In the genomic region with DNA sequence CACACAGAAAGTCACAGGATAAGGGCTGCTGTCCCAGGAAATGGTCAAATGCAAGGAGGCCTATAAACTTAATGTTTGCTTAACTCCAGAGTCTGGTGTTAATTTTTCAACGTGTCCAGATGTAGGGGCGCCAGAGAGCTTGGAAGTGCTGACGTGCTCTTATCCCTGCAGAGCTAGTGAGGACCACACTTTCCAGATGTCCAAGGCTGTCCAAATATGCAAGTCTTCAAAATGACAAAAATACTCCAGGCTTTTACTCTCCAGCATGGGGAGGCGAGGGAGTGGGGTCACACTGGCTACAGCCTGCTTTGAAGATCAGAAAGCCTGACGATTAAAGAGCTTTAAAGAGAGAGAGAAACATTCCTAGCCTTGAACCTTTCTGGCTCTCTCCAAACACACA, we compare ENCODE assay signal across 8 cellular contexts. TPM values are rescaled to one million over a fixed set of nuclear protein-coding genes. Genes with fewer than 3 reads are reported as not detected.
DNase-seq lines count a peak whose midpoint lies in the region; ATAC-seq and TF ChIP-seq lines count a peak whose summit lies in the region.

No MANE protein-coding gene starts in this region.

- H3K36me3 Mint-ChIP-seq in CD8-positive, alpha-beta memory T cell = no peaks in the 10 kb centered on the region

- H3K27ac ChIP-seq in A673 (ENCODE audit: low read depth, low read length, poor library complexity, severe bottlenecking) = no peak overlapping the region
- peak overlapping the region; percentile 86 for H3K27ac ChIP-seq in brain microvascular endothelial cell
- H3K27ac ChIP-seq in liver (ENCODE audit: low read depth in 1 of 2, low read length in 2 of 2) = peak overlapping the region; percentile 23 to 53
- no peak overlapping the region for H3K27ac ChIP-seq in CD8-positive, alpha-beta memory T cell (ENCODE audit: low read depth, low read length)

- CTCF ChIA-PET in A673 (lab: Charles Lee) = interaction anchor here (0.6 to 4.4 kb wide), 5 partner anchors 38 to 272 kb away, joined by 3 to 54 read pairs (median 4); no protein-coding TSS in a partner anchor
- CTCF ChIA-PET in CD8-positive, alpha-beta memory T cell (lab: Charles Lee) = no interaction called here

- H3K9ac ChIP-seq in liver (ENCODE audit: low read depth in 1 of 2, low read length in 2 of 2) = no peak overlapping the region

- H3K27me3 ChIP-seq in A673 (replicated peaks; ENCODE audit: insufficient read depth, low read depth, low read length, poor library complexity) (no peaks in the 10 kb centered on the region), brain microvascular endothelial cell (replicated peaks) (no peaks in the 10 kb centered on the region), liver (ENCODE audit: control insufficient read depth in 4 of 4, insufficient read depth in 4 of 4, low read length in 3 of 4) (no peaks in the 10 kb centered on the region)
- no peaks in the 10 kb centered on the region for H3K27me3 ChIP-seq in CD8-positive, alpha-beta memory T cell (ENCODE audit: insufficient read depth, low read length, poor library complexity, severe bottlenecking)

- POLR2A ChIA-PET in A673 (lab: Charles Lee; ENCODE audit: low non-redundant PET) = no interaction called here
- POLR2A ChIA-PET in CD8-positive, alpha-beta memory T cell (lab: Charles Lee) = no interaction called here

- peaks cover 12 to 28% of the 10 kb centered on the region in 2 donors for H3K27me3 Mint-ChIP-seq in CD8-positive, alpha-beta memory T cell

- peak; percentile 73 to 78 for TF ChIP-seq RAD21 in liver (IDR thresholded peaks at IDR 0.05)

- BruUV-seq in A673 (replicated peaks; lab: Mats Ljungman, UMichigan) = no TSS peak

- H3K36me3 ChIP-seq in A673 (ENCODE audit: insufficient read depth, low read length, poor library complexity, severe bottlenecking) (no peaks in the 10 kb centered on the region), brain microvascular endothelial cell (replicated peaks) (no peaks in the 10 kb centered on the region), liver (ENCODE audit: control insufficient read depth in 4 of 4, insufficient read depth in 3 of 4, low read depth in 1 of 4, low read length in 3 of 4) (no peaks in the 10 kb centered on the region)
- no peaks in the 10 kb centered on the region for H3K36me3 ChIP-seq in CD8-positive, alpha-beta memory T cell (ENCODE audit: insufficient read depth, low read length)

- intact Hi-C loops in A673 (cut with micrococcal nuclease; ENCODE audit: unreplicated experiment) = no loop called here

- H3K27ac Mint-ChIP-seq in CD8-positive, alpha-beta memory T cell = no peak overlapping the region

- 56% methylated on average over 5 of the region's 5 CpGs for WGBS in liver

- H3K4me1 Mint-ChIP-seq in CD8-positive, alpha-beta memory T cell = no peaks in the 10 kb centered on the region

- peak; percentile 65 for TF ChIP-seq CTCF in A673 (conservative IDR thresholded peaks at IDR 0.05; ENCODE audit: low read depth, low read length)
- peak; percentile 72 for TF ChIP-seq CTCF in brain microvascular endothelial cell (IDR thresholded peaks at IDR 0.05; ENCODE audit: low read depth, low read length, missing control alignments)
- TF ChIP-seq CTCF in liver (IDR thresholded peaks at IDR 0.05; ENCODE audit: low read depth, low read length, missing input control) = peak; percentile 25

- no peak overlapping the region for H3K4me3 ChIP-seq in A673 (ENCODE audit: low read depth, low read length, poor library complexity, severe bottlenecking)
- H3K4me3 ChIP-seq in brain microvascular endothelial cell (ENCODE audit: low read depth, low read length) = no peak overlapping the region
- H3K4me3 ChIP-seq in liver (ENCODE audit: low read depth in 1 of 3, low read length in 3 of 3) = no peak overlapping the region
- H3K4me3 ChIP-seq in CD8-positive, alpha-beta memory T cell (ENCODE audit: low read length) = no peak overlapping the region

- H3K4me1 ChIP-seq in A673 (ENCODE audit: insufficient read depth, low read length, poor library complexity, severe bottlenecking) (no peaks in the 10 kb centered on the region), liver (ENCODE audit: control insufficient read depth in 4 of 4, insufficient read depth in 4 of 4, low read length in 3 of 4) (peaks cover 6 to 14% (median 11%) of the 10 kb centered on the region in 4 donors)
- no peaks in the 10 kb centered on the region for H3K4me1 ChIP-seq in CD8-positive, alpha-beta memory T cell (ENCODE audit: insufficient read depth, low read length)

- H3K9me3 ChIP-seq in A673 (ENCODE audit: low read depth, low read length, poor library complexity, severe bottlenecking) = no peaks in the 10 kb centered on the region
- no peaks in the 10 kb centered on the region for H3K9me3 ChIP-seq in liver (ENCODE audit: control insufficient read depth in 4 of 4, low read length in 3 of 4)
- no peaks in the 10 kb centered on the region for H3K9me3 ChIP-seq in CD8-positive, alpha-beta memory T cell (ENCODE audit: low read length)

- H3K4me3 Mint-ChIP-seq in CD8-positive, alpha-beta memory T cell = no peak overlapping the region

- peak; percentile 47 for DNase-seq in A673 (ENCODE audit: low spot score)
- DNase-seq in HuH-7 (ENCODE audit: low spot score) = peak; percentile 34
- DNase-seq in brain microvascular endothelial cell = peak; percentile 81
- no peak for DNase-seq in CD8-positive, alpha-beta memory T cell
- no peak for DNase-seq in activated CD4-positive, CD25-positive, alpha-beta regulatory T cell (lab: John Stamatoyannopoulos, UW)
- no peak for DNase-seq in cerebellum (ENCODE audit: low spot score)

- in situ Hi-C loops in brain microvascular endothelial cell (cut with HindIII; ENCODE audit: low pct_ligation_motif_present, low sequenced_read_pairs) = no loop called here

- H3K9me3 Mint-ChIP-seq in CD8-positive, alpha-beta memory T cell = no peaks in the 10 kb centered on the region

- ATAC-seq in HG03460 (IDR thresholded peaks at IDR 0.05; ENCODE audit: unreplicated experiment) = no peak

TF ChIP-seq in liver, 16 proteins besides CTCF, POLR2A, EP300 and RAD21:
- TF ChIP-seq FOXA1 (IDR thresholded peaks at IDR 0.05) (no peak), RXRA (IDR thresholded peaks at IDR 0.05) (peak in 1 of 2 donors; percentile 3), HNF4A (conservative IDR thresholded peaks at IDR 0.05) (no peak), NR2F2 (IDR thresholded peaks at IDR 0.05) (peak; percentile 17), ZBTB33 (IDR thresholded peaks at IDR 0.05) (no peak), FOXA2 (IDR thresholded peaks at IDR 0.05) (no peak)

RNA-seq across cellular contexts. Expression of gene ABCA4, which starts 57.6 kb away (rescaled TPM):
- total RNA-seq in A673 (2021) (0.09 and 0.44 TPM in 2 replicates), liver (1 to 10 TPM in 1 of 2 donors, under 1 TPM in 1; 0.19 to 1.5 TPM), cerebellum (2.2 TPM)
- under 1 TPM; 0.32 to 0.43 TPM for polyA plus RNA-seq in liver
- total RNA-seq in CD8-positive, alpha-beta memory T cell = not detected
- not detected for polyA plus RNA-seq in CD8-positive, alpha-beta memory T cell

Comparison
In these comparisons a context has a peak if more than half of its experiments do, and no peak if none do; other contexts are left out.
1. DNase-seq: peak in A673 (single experiment), HuH-7 (single experiment) and brain microvascular endothelial cell (single experiment); none in CD8-positive, alpha-beta memory T cell (0 of 5), activated CD4-positive, CD25-positive, alpha-beta regulatory T cell (0 of 4) and cerebellum (single experiment).
2. H3K27ac ChIP-seq: peak in brain microvascular endothelial cell (single experiment) and liver (2 of 2); none in A673 (single experiment) and CD8-positive, alpha-beta memory T cell (single experiment).
3. Peak in every context shown above with its lines, with median percentiles within 50 percentile points of each other: CTCF ChIP-seq.